Comparison of ENCODE assay signal across 8 cellular contexts in the genomic region with DNA sequence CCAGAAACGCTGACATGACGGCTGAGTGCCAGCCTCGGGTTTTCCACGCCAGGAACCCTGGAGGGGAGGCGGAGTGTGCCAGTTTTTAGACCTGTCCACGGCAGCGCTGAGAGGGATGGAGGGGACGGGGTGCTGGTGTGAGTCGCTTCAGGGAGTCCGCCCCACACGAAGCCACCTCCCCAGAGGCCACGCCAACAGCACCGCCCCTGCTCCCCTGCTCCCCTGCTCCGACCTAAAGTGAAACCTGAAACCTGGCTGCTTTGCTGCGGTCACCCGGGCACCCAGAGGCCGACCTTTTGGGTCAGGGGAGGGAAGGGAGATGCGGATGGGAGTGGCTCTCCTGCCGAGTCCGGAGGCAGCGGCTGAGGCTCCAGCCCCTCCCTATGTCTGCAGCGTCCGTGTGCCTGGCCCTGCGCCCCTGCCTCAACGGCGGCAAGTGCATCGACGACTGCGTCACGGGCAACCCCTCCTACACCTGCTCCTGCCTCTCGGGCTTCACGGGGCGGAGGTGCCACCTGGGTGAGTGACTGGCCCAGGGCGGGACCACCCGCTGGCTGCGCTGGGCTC. TPM values are rescaled to one million over a fixed set of nuclear protein-coding genes. Genes with fewer than 3 reads are reported as not detected.
DNase-seq lines count a peak whose midpoint lies in the region; ATAC-seq lines count a peak whose summit lies in the region.

No MANE protein-coding gene starts in this region.

- DNase-seq in ELR (ENCODE audit: low read depth) = peak; percentile 14
- DNase-seq in NCI-H460 (ENCODE audit: extremely low read depth, low read depth) = peak; percentile 14
- DNase-seq in activated naive CD4-positive, alpha-beta T cell treated with Interleukin-2 at 50 U/mL for 16 hours = peak; percentile 60
- peak; percentile 24 for DNase-seq in stimulated activated CD8-positive, alpha-beta memory T cell treated with anti-CD3 and anti-CD28 coated beads, Interleukin-15, amount 100 ng/mL, for 1 hour (ENCODE audit: low read depth)
- DNase-seq in dedifferentiated amniotic fluid mesenchymal stem cell (ENCODE audit: extremely low spot score) = no peak
- no peak for DNase-seq in UCSD-AML1 (lab: John Stamatoyannopoulos, UW; ENCODE audit: unreplicated experiment)

- ATAC-seq in GM21825 (IDR thresholded peaks at IDR 0.05; ENCODE audit: unreplicated experiment) = peak; percentile 73

- H3K4me1 ChIP-seq in iPS-18a (ENCODE audit: control insufficient read depth, low read depth, low read length) = no peaks in the 10 kb centered on the region

- H3K9ac ChIP-seq in iPS-18a (ENCODE audit: low read length) = no peak overlapping the region

- peaks cover 28% of the 10 kb centered on the region for H3K27me3 ChIP-seq in iPS-18a (ENCODE audit: control insufficient read depth, insufficient read depth, low read length)

- no peaks in the 10 kb centered on the region for H3K9me3 ChIP-seq in iPS-18a (ENCODE audit: control insufficient read depth, low read depth, low read length)

- H3K4me3 ChIP-seq in iPS-18a (ENCODE audit: low read length) = peak overlapping the region; percentile 52

- H3K36me3 ChIP-seq in iPS-18a (ENCODE audit: control insufficient read depth, low read depth, low read length) = no peaks in the 10 kb centered on the region

- no peak overlapping the region for H3K27ac ChIP-seq in iPS-18a (ENCODE audit: low read length)

RNA-seq across cellular contexts. Expression of a gene that starts 38.1 kb away (rescaled TPM):
- 0.77 and 1.2 TPM in 2 replicates for total RNA-seq in NCI-H460 (2014; rRNA removed; shearing (Covaris generic))
- polyA plus RNA-seq in NCI-H460 (2014; cell fraction: nucleus; rRNA removed) = 0.22 and 2.4 TPM in 2 replicates

Comparison
In these comparisons a context has a peak if more than half of its experiments do, and no peak if none do; other contexts are left out.
1. DNase-seq: peak in ELR (single experiment), NCI-H460 (single experiment), activated naive CD4-positive, alpha-beta T cell treated with Interleukin-2 at 50 U/mL for 16 hours (single experiment) and stimulated activated CD8-positive, alpha-beta memory T cell treated with anti-CD3 and anti-CD28 coated beads, Interleukin-15, amount 100 ng/mL, for 1 hour (single experiment); none in dedifferentiated amniotic fluid mesenchymal stem cell (single experiment) and UCSD-AML1 (single experiment).